ENCODE assay signal across 23 cellular contexts in the genomic region with DNA sequence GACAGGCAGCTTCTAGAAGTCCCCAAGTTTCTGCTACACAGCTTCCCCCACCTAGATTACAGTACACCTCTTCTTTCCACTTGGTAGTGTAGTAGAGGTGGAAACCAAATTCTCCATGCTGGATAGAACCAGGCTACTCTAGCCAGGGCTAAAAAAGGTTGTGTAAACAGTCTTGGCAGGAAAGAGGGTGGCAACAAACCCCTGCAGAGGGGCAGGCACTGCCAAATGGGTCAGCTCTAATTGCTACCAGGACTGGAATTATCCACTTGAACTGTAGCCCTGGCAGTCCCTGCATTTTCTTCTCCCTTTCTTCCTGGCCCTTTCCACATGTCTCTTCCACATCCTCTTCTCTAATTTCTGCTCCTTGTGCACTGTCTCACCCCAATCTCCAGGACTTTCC. TPM values are rescaled to one million over a fixed set of nuclear protein-coding genes. Genes with fewer than 3 reads are reported as not detected.
DNase-seq lines count a peak whose midpoint lies in the region; ATAC-seq and TF ChIP-seq lines count a peak whose summit lies in the region.
"Had no signal": no experiment of that assay in that cellular context is flagged by ENCODE, and none has a peak within 500 bp of the region (broad histone marks: within the 10 kb centered on the region; RNA-seq: fewer than 3 reads in every experiment).

No MANE protein-coding gene starts in this region.

- no peaks in the 10 kb centered on the region for H3K9me3 ChIP-seq in left ventricle myocardium inferior (replicated peaks)
- no peaks in the 10 kb centered on the region for H3K9me3 ChIP-seq in upper lobe of right lung
- H3K9me3 ChIP-seq: pancreas had no signal

- peak; percentile 88 for ATAC-seq in Right ventricle myocardium inferior
- ATAC-seq in upper lobe of right lung = peak; percentile 31
- ATAC-seq in HG03469 (IDR thresholded peaks at IDR 0.05; ENCODE audit: unreplicated experiment) = no peak

- H3K27ac ChIP-seq in left ventricle myocardium inferior (replicated peaks) = no peak overlapping the region
- no peak overlapping the region for H3K27ac ChIP-seq in upper lobe of right lung
- H3K27ac ChIP-seq: C4-2B, KMS-11, pancreas had no signal

- no peak for TF ChIP-seq CTCF in left ventricle myocardium inferior (IDR thresholded peaks at IDR 0.05; ENCODE audit: borderline replicate concordance)
- no peak for TF ChIP-seq CTCF in upper lobe of right lung (IDR thresholded peaks at IDR 0.05)

- no peak overlapping the region for H3K4me3 ChIP-seq in left ventricle myocardium inferior
- H3K4me3 ChIP-seq in upper lobe of right lung = no peak overlapping the region
- H3K4me3 ChIP-seq in H7 (ENCODE audit: insufficient read depth, low read depth, low read length) = no peak overlapping the region
- H3K4me3 ChIP-seq: pancreas had no signal

- DNase-seq in Right ventricle myocardium inferior (ENCODE audit: missing footprints) (no peak), left ventricle myocardium inferior (no peak), cerebellar cortex (ENCODE audit: low spot score) (peak; percentile 92), medulla oblongata (ENCODE audit: extremely low spot score) (peak; percentile 76), upper lobe of right lung (no peak), HPDE6-E6E7 (ENCODE audit: extremely low spot score) (no peak), H7 (no peak)
- DNase-seq: activated CD4-positive, alpha-beta T cell treated with anti-CD3 and anti-CD28 coated beads, Interleukin-2, amount 50 U/mL, for 48 hours; activated naive CD4-positive, alpha-beta T cell treated with Interleukin-2 at 50 U/mL for 16 hours; activated T-cell treated with anti-CD3 and anti-CD28 coated beads for 4 hours; cortex of kidney; foreskin melanocyte; GDM1; NCI-H1092 treated with DMSO at 0.1 percent for 48 hours; NCI-H345; pancreas; RPMI8226; stimulated activated CD4-positive, alpha-beta T cell treated with anti-CD3 and anti-CD28 coated beads, Interleukin-4, amount 100 ng/mL, for 1 hour; SW 1271 had no signal

- H3K27me3 ChIP-seq in left ventricle myocardium inferior (ENCODE audit: low read depth) (no peaks in the 10 kb centered on the region), upper lobe of right lung (no peaks in the 10 kb centered on the region), H7 (ENCODE audit: control insufficient read depth, insufficient read depth, low read length) (no peaks in the 10 kb centered on the region)
- H3K27me3 ChIP-seq: pancreas had no signal

- no peaks in the 10 kb centered on the region for H3K36me3 ChIP-seq in left ventricle myocardium inferior
- no peaks in the 10 kb centered on the region for H3K36me3 ChIP-seq in upper lobe of right lung
- H3K36me3 ChIP-seq in H7 (replicated peaks; ENCODE audit: control insufficient read depth, insufficient read depth, low read length) = no peaks in the 10 kb centered on the region
- H3K36me3 ChIP-seq: pancreas had no signal

- intact Hi-C loops in Right ventricle myocardium inferior (cut with DNase I) = no loop called here
- intact Hi-C loops in left ventricle myocardium inferior (cut with micrococcal nuclease) = no loop called here
- intact Hi-C loops in upper lobe of right lung (cut with DNase I) = no loop called here

- H3K4me1 ChIP-seq in left ventricle myocardium inferior = peaks cover 6% of the 10 kb centered on the region
- H3K4me1 ChIP-seq in upper lobe of right lung = peaks cover 7% of the 10 kb centered on the region
- H3K4me1 ChIP-seq: pancreas had no signal

RNA-seq across cellular contexts. Expression of a gene that starts 24.8 kb away (rescaled TPM):
- total RNA-seq in Right ventricle myocardium inferior (0.49 TPM), left ventricle myocardium inferior (0.47 TPM), upper lobe of right lung (7.1 TPM)
- not detected in 2 replicates for total RNA-seq in H7 (2014; rRNA removed; shearing (Covaris generic))
- total RNA-seq: A172 had no signal

RNA-seq across cellular contexts. Expression of a gene that starts 35.1 kb away (rescaled TPM):
- total RNA-seq in Right ventricle myocardium inferior (39.4 TPM), left ventricle myocardium inferior (35.4 TPM), upper lobe of right lung (21.1 TPM)
- total RNA-seq in H7 (2014; rRNA removed; shearing (Covaris generic)) = 15.3 and 16.0 TPM in 2 replicates

Comparison
In these comparisons a context has a peak if more than half of its experiments do, and no peak if none do; other contexts are left out.
1. DNase-seq: peak in cerebellar cortex (single experiment) and medulla oblongata (single experiment); none in Right ventricle myocardium inferior (single experiment), left ventricle myocardium inferior (single experiment), upper lobe of right lung (single experiment), HPDE6-E6E7 (single experiment) and H7 (single experiment).